Comparison of ENCODE assay signal across 9 cellular contexts in the genomic region with DNA sequence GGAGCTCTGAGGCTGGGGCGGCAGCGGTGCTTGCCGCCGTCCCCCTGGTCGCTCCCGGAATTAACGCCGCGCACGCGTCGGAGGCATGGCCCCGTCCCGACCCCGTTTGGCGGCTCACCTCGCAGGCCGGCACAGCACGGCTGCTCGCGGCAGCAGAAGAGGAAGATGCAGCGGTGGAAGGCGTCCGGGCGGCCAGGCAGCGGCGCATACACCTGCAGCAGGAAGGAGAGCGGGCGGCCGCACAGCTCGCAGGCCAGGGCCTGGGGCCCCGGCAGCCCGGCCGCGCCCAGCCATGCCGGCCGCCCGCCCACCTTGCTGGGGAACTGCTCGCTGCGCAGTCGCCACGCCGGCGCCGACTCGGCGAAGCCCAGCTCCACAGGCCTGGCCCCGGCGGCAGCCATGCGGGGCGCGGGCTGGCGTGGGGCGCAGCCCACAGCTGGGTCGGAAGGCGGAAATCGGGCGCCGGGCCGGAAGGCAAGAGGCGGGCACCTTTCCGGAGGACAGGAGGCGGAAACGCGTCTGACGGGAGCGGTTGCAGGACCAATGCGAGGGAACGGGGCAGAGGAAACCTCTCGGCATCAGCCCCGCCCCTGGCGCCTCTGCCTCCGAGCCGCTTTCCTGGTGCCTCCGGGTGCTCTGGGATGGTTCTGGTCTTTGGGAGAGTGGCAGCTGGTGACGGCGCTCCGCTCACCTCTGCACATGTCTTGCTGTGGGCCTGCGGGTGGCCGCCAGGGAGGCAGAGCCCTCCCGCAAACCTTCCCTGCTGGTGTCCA. TPM values are rescaled to one million over a fixed set of nuclear protein-coding genes. Genes with fewer than 3 reads are reported as not detected.
DNase-seq lines count a peak whose midpoint lies in the region; ATAC-seq, FAIRE-seq and TF ChIP-seq lines count a peak whose summit lies in the region.
"Had no signal": no experiment of that assay in that cellular context is flagged by ENCODE, and none has a peak within 500 bp of the region (broad histone marks: within the 10 kb centered on the region; RNA-seq: fewer than 3 reads in every experiment).

A gene with protein sequence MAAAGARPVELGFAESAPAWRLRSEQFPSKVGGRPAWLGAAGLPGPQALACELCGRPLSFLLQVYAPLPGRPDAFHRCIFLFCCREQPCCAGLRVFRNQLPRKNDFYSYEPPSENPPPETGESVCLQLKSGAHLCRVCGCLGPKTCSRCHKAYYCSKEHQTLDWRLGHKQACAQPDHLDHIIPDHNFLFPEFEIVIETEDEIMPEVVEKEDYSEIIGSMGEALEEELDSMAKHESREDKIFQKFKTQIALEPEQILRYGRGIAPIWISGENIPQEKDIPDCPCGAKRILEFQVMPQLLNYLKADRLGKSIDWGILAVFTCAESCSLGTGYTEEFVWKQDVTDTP (minus strand): TSS at position 457 of the 773 bp plus-strand sequence. CDS start 56 bp downstream, at position 401.

- TF ChIP-seq CTCF in AG10803 (conservative IDR thresholded peaks at IDR 0.05; ENCODE audit: low read length) (peak; percentile 2; the same call in 1 of the 2 replicates), kidney (IDR thresholded peaks at IDR 0.05; ENCODE audit: borderline replicate concordance, extremely low read depth, insufficient read depth) (no peak)

- peak within 1 kb of the TSS; percentile 75 to 93 for H3K9ac ChIP-seq in kidney (ENCODE audit: low read length in 2 of 2)

- ATAC-seq in GM19043 (IDR thresholded peaks at IDR 0.05; ENCODE audit: low read depth, unreplicated experiment) (peak; percentile 97), HG03378 (IDR thresholded peaks at IDR 0.05; ENCODE audit: unreplicated experiment) (peak; percentile 97)

- H3K36me3 ChIP-seq in kidney (ENCODE audit: control insufficient read depth in 1 of 2, insufficient read depth in 2 of 2, low read length in 2 of 2): peaks cover 17 to 18% of the 10 kb centered on the region in 2 donors

- no peaks in the 10 kb centered on the region for H3K9me3 ChIP-seq in kidney (ENCODE audit: control insufficient read depth in 1 of 2, low read length in 2 of 2)

- H3K4me3 ChIP-seq in AG10803 (ENCODE audit: low read length) (peak within 1 kb of the TSS; percentile 91), kidney (ENCODE audit: low read length in 2 of 2) (peak within 1 kb of the TSS; percentile 98)

- peaks cover 3 to 6% of the 10 kb centered on the region in 2 donors for H3K4me1 ChIP-seq in kidney (ENCODE audit: control insufficient read depth in 1 of 2, insufficient read depth in 1 of 2, low read depth in 1 of 2, low read length in 2 of 2)

- intact Hi-C loops in kidney (cut with DNase I): no loop called here

- H3K27ac ChIP-seq in kidney (ENCODE audit: low read depth in 2 of 2, low read length in 2 of 2): peak within 1 kb of the TSS; percentile 88 to 95

- FAIRE-seq in kidney (lab: Jason Lieb, UNC): no peak
- FAIRE-seq: colon had no signal

- DNase-seq in AG10803 (ENCODE audit: low read depth) (peak; percentile 87), NCI-H446 treated with DMSO at 0.1 percent for 48 hours (lab: John Stamatoyannopoulos, UW) (peak; percentile 75), cerebellar nuclear complex (lab: John Stamatoyannopoulos, UW) (peak; percentile 51 to 61), kidney (peak; percentile 98)
- DNase-seq in activated CD4-positive, CD25-positive, alpha-beta regulatory T cell treated with anti-CD3 and anti-CD28 coated beads, Interleukin-2, amount 50 U/mL, for 72 hours: peak; percentile 89
- peak; percentile 96 for DNase-seq in stimulated activated CD4-positive, alpha-beta T cell treated with anti-CD3 and anti-CD28 coated beads, Interleukin-15, amount 100 ng/mL, for 24 hours

RNA-seq across cellular contexts. Expression of the gene that starts here (rescaled TPM):
- total RNA-seq in kidney: 49.8 TPM
- 56.7 TPM for polyA plus RNA-seq in kidney (ENCODE audit: insufficient read depth, low read depth, low replicate concordance)

Comparison
In these comparisons a context has a peak if more than half of its experiments do, and no peak if none do; other contexts are left out.
1. Peak in every context shown above with its lines: DNase-seq, ATAC-seq, H3K4me3 ChIP-seq and H3K27ac ChIP-seq.